Comparison of ENCODE assay signal across 32 cellular contexts in genomic region chrX:152833378-152833777, GRCh38. TPM values are rescaled to one million over a fixed set of nuclear protein-coding genes. Genes with fewer than 3 reads are reported as not detected.
A peak's percentile ranks its signal among the peaks of the same experiment; 100 is the strongest.
DNase-seq lines count a peak whose midpoint lies in the region; ATAC-seq and TF ChIP-seq lines count a peak whose summit lies in the region.
"Had no signal": no experiment of that assay in that cellular context is flagged by ENCODE, and none has a peak within 500 bp of the region (broad histone marks: within the 10 kb centered on the region; RNA-seq: fewer than 3 reads in every experiment).

No MANE protein-coding gene starts in this region.

- no peak overlapping the region for H3K4me3 ChIP-seq in heart left ventricle
- H3K4me3 ChIP-seq in naive thymus-derived CD4-positive, alpha-beta T cell (ENCODE audit: low read length): no peak overlapping the region
- no peak overlapping the region for H3K4me3 ChIP-seq in SJCRH30
- H3K4me3 ChIP-seq: A549, MG63, Peyer's patch, SJSA1, thoracic aorta, vagina had no signal

- DNase-seq in heart left ventricle (peak in 3 of 5 donors; percentile 23 to 62 (median 33)), left cardiac atrium (no peak), head of caudate nucleus (no peak), SJCRH30 (no peak), NCI-H1417 treated with DMSO at 0.1 percent for 48 hours (lab: John Stamatoyannopoulos, UW) (no peak)
- DNase-seq in naive thymus-derived CD4-positive, alpha-beta T cell: no peak
- no peak for DNase-seq in activated T-cell treated with anti-CD3 and anti-CD28 coated beads, Interleukin-2, amount 50 U/mL, for 48 hours
- DNase-seq: activated CD4-positive, CD25-positive, alpha-beta regulatory T cell treated with anti-CD3 and anti-CD28 coated beads, Interleukin-2, amount 50 U/mL, for 72 hours; activated CD8-positive, alpha-beta T cell treated with anti-CD3 and anti-CD28 coated beads for 36 hours; activated gamma-delta T cell; activated naive CD8-positive, alpha-beta T cell treated with anti-CD3 and anti-CD28 coated beads, Interleukin-2, amount 50 U/mL, for 24 hours; AML-193; brain microvascular endothelial cell; GDM1; HCEC 1CT; KBM-7; mammary epithelial cell; MG63; NCI-H1105 treated with DMSO at 0.1 percent for 48 hours; NCI-H2029 treated with DMSO at 0.1 percent for 48 hours; NCI-H226; NCI-H69; Peyer's patch; small intestine; T-cell had no signal

- intact Hi-C loops in heart left ventricle (cut with DNase I) (no loop called here), left cardiac atrium (cut with DNase I) (no loop called here), head of caudate nucleus (cut with DNase I) (no loop called here)
- intact Hi-C loops in naive thymus-derived CD4-positive, alpha-beta T cell (cut with micrococcal nuclease): loop anchor here (5.0 to 10.0 kb wide), 2 partner anchors 499 to 1849 kb away; partner anchors contain the start of genes HMGB3 (in 2 of the 2) and ZNF275 (in 1 of the 2)

- H3K36me3 ChIP-seq in heart left ventricle (peaks cover 0 to 6% (median 0%) of the 10 kb centered on the region in 9 donors), SJCRH30 (no peaks in the 10 kb centered on the region)
- H3K36me3 ChIP-seq in naive thymus-derived CD4-positive, alpha-beta T cell (ENCODE audit: control insufficient read depth in 2 of 3, insufficient read depth in 3 of 3, low read length in 3 of 3): no peaks in the 10 kb centered on the region
- H3K36me3 ChIP-seq: brain microvascular endothelial cell, Peyer's patch, SJSA1, vagina had no signal

- H3K4me1 Mint-ChIP-seq in brain: peaks cover 22% of the 10 kb centered on the region
- peaks cover 16 to 34% (median 31%) of the 10 kb centered on the region in 7 donors for H3K4me1 Mint-ChIP-seq in naive thymus-derived CD4-positive, alpha-beta T cell

- H3K9me3 Mint-ChIP-seq in brain: peaks cover 0 to 21% (median 9%) of the 10 kb centered on the region in 5 experiments
- peaks cover 0 to 4% (median 0%) of the 10 kb centered on the region in 11 donors for H3K9me3 Mint-ChIP-seq in naive thymus-derived CD4-positive, alpha-beta T cell
- H3K9me3 Mint-ChIP-seq: activated CD8-positive, alpha-beta T cell treated with anti-CD3 and anti-CD28 coated beads for 36 hours; activated naive CD8-positive, alpha-beta T cell treated with anti-CD3 and anti-CD28 coated beads, Interleukin-2, amount 50 U/mL, for 24 hours; stimulated activated naive CD8-positive, alpha-beta T cell treated with anti-CD3 and anti-CD28 coated beads, Interleukin-15, Interleukin-2, amounts not matched to agents 100 ng/mL and 50 ng/mL, for 24 hours; T-cell had no signal

- TF ChIP-seq CTCF in heart left ventricle (IDR thresholded peaks at IDR 0.05) (no peak), brain (conservative IDR thresholded peaks at IDR 0.05) (no peak)

- POLR2A ChIA-PET in naive thymus-derived CD4-positive, alpha-beta T cell (lab: Charles Lee): no interaction called here

- H3K27ac Mint-ChIP-seq in brain: peak overlapping the region in 3 of 5 experiments; percentile 6 to 67 (median 51)
- peak overlapping the region in 1 of 9 donors; percentile 56 for H3K27ac Mint-ChIP-seq in naive thymus-derived CD4-positive, alpha-beta T cell
- H3K27ac Mint-ChIP-seq: activated CD8-positive, alpha-beta T cell treated with anti-CD3 and anti-CD28 coated beads for 36 hours; activated naive CD8-positive, alpha-beta T cell treated with anti-CD3 and anti-CD28 coated beads, Interleukin-2, amount 50 U/mL, for 24 hours; stimulated activated naive CD8-positive, alpha-beta T cell treated with anti-CD3 and anti-CD28 coated beads, Interleukin-15, Interleukin-2, amounts not matched to agents 100 ng/mL and 50 ng/mL, for 24 hours; T-cell had no signal

- H3K4me3 Mint-ChIP-seq in brain: peak overlapping the region; percentile 48 to 61 (median 53)
- peak overlapping the region in 6 of 10 donors; percentile 10 to 93 (median 36) for H3K4me3 Mint-ChIP-seq in naive thymus-derived CD4-positive, alpha-beta T cell
- H3K4me3 Mint-ChIP-seq: stimulated activated naive CD8-positive, alpha-beta T cell treated with anti-CD3 and anti-CD28 coated beads, Interleukin-15, Interleukin-2, amounts not matched to agents 100 ng/mL and 50 ng/mL, for 24 hours had no signal

- TF ChIP-seq POLR2A in heart left ventricle (IDR thresholded peaks at IDR 0.05): no peak

- 40 to 76% (median 61%) methylated on average over 4 of the region's 4 CpGs for WGBS in heart left ventricle, 4 donors

- H3K27ac ChIP-seq in heart left ventricle: peak overlapping the region in 4 of 12 donors; percentile 2 to 67 (median 48)
- H3K27ac ChIP-seq in naive thymus-derived CD4-positive, alpha-beta T cell (ENCODE audit: low read depth, low read length): no peak overlapping the region
- no peak overlapping the region for H3K27ac ChIP-seq in SJCRH30
- H3K27ac ChIP-seq: A549, brain microvascular endothelial cell, epithelial cell of prostate, SJSA1, thoracic aorta, vagina had no signal

- no peaks in the 10 kb centered on the region for H3K27me3 ChIP-seq in heart left ventricle
- H3K27me3 ChIP-seq in naive thymus-derived CD4-positive, alpha-beta T cell (ENCODE audit: control insufficient read depth in 2 of 2, insufficient read depth in 2 of 2, low read length in 2 of 2): no peaks in the 10 kb centered on the region
- H3K27me3 ChIP-seq in SJCRH30: no peaks in the 10 kb centered on the region
- H3K27me3 ChIP-seq: brain microvascular endothelial cell, MG63, Peyer's patch, SJSA1, vagina had no signal

- H3K9me3 ChIP-seq in heart left ventricle (no peaks in the 10 kb centered on the region), SJCRH30 (replicated peaks) (no peaks in the 10 kb centered on the region)
- H3K9me3 ChIP-seq in naive thymus-derived CD4-positive, alpha-beta T cell (ENCODE audit: control insufficient read depth in 2 of 3, low read length in 3 of 3): no peaks in the 10 kb centered on the region
- H3K9me3 ChIP-seq: A549, MG63, Peyer's patch, SJSA1, thoracic aorta, vagina had no signal

- peaks cover 0 to 31% (median 1%) of the 10 kb centered on the region in 12 donors for H3K4me1 ChIP-seq in heart left ventricle
- peaks cover 6 to 9% of the 10 kb centered on the region in 2 donors for H3K4me1 ChIP-seq in naive thymus-derived CD4-positive, alpha-beta T cell (ENCODE audit: control insufficient read depth in 2 of 2, insufficient read depth in 2 of 2, low read length in 2 of 2)
- no peaks in the 10 kb centered on the region for H3K4me1 ChIP-seq in SJCRH30
- H3K4me1 ChIP-seq: SJSA1 had no signal

- CTCF ChIA-PET in naive thymus-derived CD4-positive, alpha-beta T cell (lab: Charles Lee): no interaction called here

- H3K27me3 Mint-ChIP-seq in brain: peaks cover 8% of the 10 kb centered on the region
- no peaks in the 10 kb centered on the region for H3K27me3 Mint-ChIP-seq in naive thymus-derived CD4-positive, alpha-beta T cell
- H3K27me3 Mint-ChIP-seq: activated CD8-positive, alpha-beta T cell treated with anti-CD3 and anti-CD28 coated beads for 36 hours; activated naive CD8-positive, alpha-beta T cell treated with anti-CD3 and anti-CD28 coated beads, Interleukin-2, amount 50 U/mL, for 24 hours; stimulated activated naive CD8-positive, alpha-beta T cell treated with anti-CD3 and anti-CD28 coated beads, Interleukin-15, Interleukin-2, amounts not matched to agents 100 ng/mL and 50 ng/mL, for 24 hours; T-cell had no signal

- ATAC-seq in heart left ventricle (no peak), left cardiac atrium (no peak)
- ATAC-seq in naive thymus-derived CD4-positive, alpha-beta T cell: no peak
- ATAC-seq: A549; activated CD8-positive, alpha-beta T cell treated with anti-CD3 and anti-CD28 coated beads for 36 hours; activated naive CD8-positive, alpha-beta T cell treated with anti-CD3 and anti-CD28 coated beads, Interleukin-2, amount 50 U/mL, for 24 hours; T-cell had no signal

- H3K36me3 Mint-ChIP-seq in brain: peaks cover 51% of the 10 kb centered on the region
- peaks cover 0 to 22% (median 0%) of the 10 kb centered on the region in 5 donors for H3K36me3 Mint-ChIP-seq in naive thymus-derived CD4-positive, alpha-beta T cell

RNA-seq across cellular contexts. Expression of gene NSDHL, which starts 2.5 kb away (rescaled TPM):
- 10 to 100 TPM; 11.5 to 27.0 (median 18.0) TPM for total RNA-seq in heart left ventricle
- 10 to 100 TPM; 10.8 to 44.6 TPM for polyA plus RNA-seq in heart left ventricle
- total RNA-seq in left cardiac atrium: 10 to 100 TPM; 21.4 to 27.0 TPM
- polyA plus RNA-seq in brain (ENCODE audit: insufficient read depth, low read depth, low replicate concordance): 33.7 TPM
- 10 to 100 TPM in 1 of 5 experiments, 1 to 10 TPM in 4; 3.3 to 13.9 (median 7.2) TPM for total RNA-seq in naive thymus-derived CD4-positive, alpha-beta T cell
- 10 to 100 TPM; 11.3 to 14.6 TPM for polyA plus RNA-seq in naive thymus-derived CD4-positive, alpha-beta T cell
- total RNA-seq in SJCRH30 (2014; rRNA removed; shearing (Covaris generic)): 24.7 and 25.2 TPM in 2 replicates

RNA-seq across cellular contexts. Expression of gene CETN2, which starts 2.8 kb away (rescaled TPM):
- total RNA-seq in heart left ventricle (10 to 100 TPM; 18.8 to 32.8 (median 24.7) TPM), left cardiac atrium (10 to 100 TPM; 20.3 to 24.5 TPM)
- polyA plus RNA-seq in heart left ventricle (10 to 100 TPM; 27.7 to 37.0 TPM), brain (ENCODE audit: insufficient read depth, low read depth, low replicate concordance) (78.3 TPM)
- 10 to 100 TPM in 1 of 5 experiments, 1 to 10 TPM in 4; 7.0 to 10.9 (median 7.6) TPM for total RNA-seq in naive thymus-derived CD4-positive, alpha-beta T cell
- polyA plus RNA-seq in naive thymus-derived CD4-positive, alpha-beta T cell: 10 to 100 TPM; 27.0 to 28.2 TPM
- 26.5 and 29.4 TPM in 2 replicates for total RNA-seq in SJCRH30 (2014; rRNA removed; shearing (Covaris generic))

Comparison
In these comparisons a context has a peak if more than half of its experiments do, and no peak if none do; other contexts are left out.
1. DNase-seq: peak in heart left ventricle (3 of 5); none in left cardiac atrium (single experiment), naive thymus-derived CD4-positive, alpha-beta T cell (0 of 9), head of caudate nucleus (0 of 42), SJCRH30 (0 of 2), NCI-H1417 treated with DMSO at 0.1 percent for 48 hours (single experiment) and activated T-cell treated with anti-CD3 and anti-CD28 coated beads, Interleukin-2, amount 50 U/mL, for 48 hours (0 of 2).
2. intact Hi-C loops: an anchor here in naive thymus-derived CD4-positive, alpha-beta T cell (5.0 to 10.0 kb wide); none called in heart left ventricle, left cardiac atrium and head of caudate nucleus.